ENCODE assay signal across 2 cellular contexts in the genomic region with DNA sequence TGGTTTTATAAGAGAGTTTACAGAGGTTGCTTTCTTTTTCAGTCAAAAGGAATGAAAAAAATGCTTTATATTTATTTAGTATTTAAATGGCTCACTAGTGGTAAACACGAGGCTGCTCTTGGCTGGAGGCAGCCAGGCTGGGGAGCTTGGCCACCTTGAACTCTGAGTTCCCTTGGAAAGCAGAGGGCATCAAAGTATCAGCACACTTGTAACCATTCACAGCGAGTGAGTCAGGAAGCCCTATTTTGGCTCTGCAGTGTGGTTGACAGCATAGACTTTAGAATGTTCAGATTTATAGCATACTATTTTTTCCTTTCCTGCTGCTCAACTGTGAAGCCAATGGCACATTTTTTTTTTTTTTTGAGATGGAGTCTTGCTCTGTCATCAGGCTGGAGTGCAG.
TF ChIP-seq lines count a peak whose summit lies in the region.

No MANE protein-coding gene starts in this region.

TF ChIP-seq in IMR-90, 13 proteins besides CTCF, POLR2A, EP300 and RAD21:
- TF ChIP-seq MXI1 (IDR thresholded peaks at IDR 0.05; ENCODE audit: borderline replicate concordance, low read depth, low read length) (no peak), MAFK (IDR thresholded peaks at IDR 0.05; ENCODE audit: low read depth, low read length) (no peak), CHD1 (IDR thresholded peaks at IDR 0.05; ENCODE audit: low read depth, low read length) (no peak), MAZ (IDR thresholded peaks at IDR 0.05; ENCODE audit: borderline replicate concordance, low read depth, low read length) (no peak), FOS (IDR thresholded peaks at IDR 0.05; ENCODE audit: low read depth, low read length) (0 out of 2 replicates have a peak, but pooled peaks have one; percentile 19), SMC3 (IDR thresholded peaks at IDR 0.05; ENCODE audit: low read depth, low read length) (no peak), BHLHE40 (IDR thresholded peaks at IDR 0.05; ENCODE audit: low read depth, low read length) (peak; percentile 62), CEBPB (IDR thresholded peaks at IDR 0.05; ENCODE audit: low read depth, low read length) (no peak)
- TF ChIP-seq, protein P1, sequence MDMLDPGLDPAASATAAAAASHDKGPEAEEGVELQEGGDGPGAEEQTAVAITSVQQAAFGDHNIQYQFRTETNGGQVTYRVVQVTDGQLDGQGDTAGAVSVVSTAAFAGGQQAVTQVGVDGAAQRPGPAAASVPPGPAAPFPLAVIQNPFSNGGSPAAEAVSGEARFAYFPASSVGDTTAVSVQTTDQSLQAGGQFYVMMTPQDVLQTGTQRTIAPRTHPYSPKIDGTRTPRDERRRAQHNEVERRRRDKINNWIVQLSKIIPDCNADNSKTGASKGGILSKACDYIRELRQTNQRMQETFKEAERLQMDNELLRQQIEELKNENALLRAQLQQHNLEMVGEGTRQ (IDR thresholded peaks at IDR 0.05; ENCODE audit: low read depth, low read length): no peak
- TF ChIP-seq, protein P2, sequence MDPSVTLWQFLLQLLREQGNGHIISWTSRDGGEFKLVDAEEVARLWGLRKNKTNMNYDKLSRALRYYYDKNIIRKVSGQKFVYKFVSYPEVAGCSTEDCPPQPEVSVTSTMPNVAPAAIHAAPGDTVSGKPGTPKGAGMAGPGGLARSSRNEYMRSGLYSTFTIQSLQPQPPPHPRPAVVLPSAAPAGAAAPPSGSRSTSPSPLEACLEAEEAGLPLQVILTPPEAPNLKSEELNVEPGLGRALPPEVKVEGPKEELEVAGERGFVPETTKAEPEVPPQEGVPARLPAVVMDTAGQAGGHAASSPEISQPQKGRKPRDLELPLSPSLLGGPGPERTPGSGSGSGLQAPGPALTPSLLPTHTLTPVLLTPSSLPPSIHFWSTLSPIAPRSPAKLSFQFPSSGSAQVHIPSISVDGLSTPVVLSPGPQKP (IDR thresholded peaks at IDR 0.05; ENCODE audit: borderline replicate concordance, low read depth, low read length): no peak

TF ChIP-seq in HepG2, 621 proteins besides CTCF, POLR2A, EP300 and RAD21:
- TF ChIP-seq BCL6 (CRISPR knock-in tag; IDR thresholded peaks at IDR 0.05) (0 out of 2 replicates have a peak, but pooled peaks have one; percentile 23), ZNF331 (CRISPR knock-in tag; IDR thresholded peaks at IDR 0.05) (peak; percentile 31; the same call in 1 of the 2 replicates), RARA (CRISPR knock-in tag; IDR thresholded peaks at IDR 0.05) (peak; percentile 73), JDP2 (CRISPR knock-in tag; IDR thresholded peaks at IDR 0.05; ENCODE audit: borderline replicate concordance) (no peak), SAP130 (CRISPR knock-in tag; IDR thresholded peaks at IDR 0.05; ENCODE audit: low read depth) (peak; percentile 41; the same call in 1 of the 2 replicates)
- TF ChIP-seq, protein P3, sequence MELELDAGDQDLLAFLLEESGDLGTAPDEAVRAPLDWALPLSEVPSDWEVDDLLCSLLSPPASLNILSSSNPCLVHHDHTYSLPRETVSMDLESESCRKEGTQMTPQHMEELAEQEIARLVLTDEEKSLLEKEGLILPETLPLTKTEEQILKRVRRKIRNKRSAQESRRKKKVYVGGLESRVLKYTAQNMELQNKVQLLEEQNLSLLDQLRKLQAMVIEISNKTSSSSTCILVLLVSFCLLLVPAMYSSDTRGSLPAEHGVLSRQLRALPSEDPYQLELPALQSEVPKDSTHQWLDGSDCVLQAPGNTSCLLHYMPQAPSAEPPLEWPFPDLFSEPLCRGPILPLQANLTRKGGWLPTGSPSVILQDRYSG (CRISPR knock-in tag; IDR thresholded peaks at IDR 0.05): no peak
- TF ChIP-seq, protein P4, sequence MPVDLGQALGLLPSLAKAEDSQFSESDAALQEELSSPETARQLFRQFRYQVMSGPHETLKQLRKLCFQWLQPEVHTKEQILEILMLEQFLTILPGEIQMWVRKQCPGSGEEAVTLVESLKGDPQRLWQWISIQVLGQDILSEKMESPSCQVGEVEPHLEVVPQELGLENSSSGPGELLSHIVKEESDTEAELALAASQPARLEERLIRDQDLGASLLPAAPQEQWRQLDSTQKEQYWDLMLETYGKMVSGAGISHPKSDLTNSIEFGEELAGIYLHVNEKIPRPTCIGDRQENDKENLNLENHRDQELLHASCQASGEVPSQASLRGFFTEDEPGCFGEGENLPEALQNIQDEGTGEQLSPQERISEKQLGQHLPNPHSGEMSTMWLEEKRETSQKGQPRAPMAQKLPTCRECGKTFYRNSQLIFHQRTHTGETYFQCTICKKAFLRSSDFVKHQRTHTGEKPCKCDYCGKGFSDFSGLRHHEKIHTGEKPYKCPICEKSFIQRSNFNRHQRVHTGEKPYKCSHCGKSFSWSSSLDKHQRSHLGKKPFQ (CRISPR knock-in tag; IDR thresholded peaks at IDR 0.05; ENCODE audit: insufficient replicate concordance): no peak
- TF ChIP-seq, protein P5, sequence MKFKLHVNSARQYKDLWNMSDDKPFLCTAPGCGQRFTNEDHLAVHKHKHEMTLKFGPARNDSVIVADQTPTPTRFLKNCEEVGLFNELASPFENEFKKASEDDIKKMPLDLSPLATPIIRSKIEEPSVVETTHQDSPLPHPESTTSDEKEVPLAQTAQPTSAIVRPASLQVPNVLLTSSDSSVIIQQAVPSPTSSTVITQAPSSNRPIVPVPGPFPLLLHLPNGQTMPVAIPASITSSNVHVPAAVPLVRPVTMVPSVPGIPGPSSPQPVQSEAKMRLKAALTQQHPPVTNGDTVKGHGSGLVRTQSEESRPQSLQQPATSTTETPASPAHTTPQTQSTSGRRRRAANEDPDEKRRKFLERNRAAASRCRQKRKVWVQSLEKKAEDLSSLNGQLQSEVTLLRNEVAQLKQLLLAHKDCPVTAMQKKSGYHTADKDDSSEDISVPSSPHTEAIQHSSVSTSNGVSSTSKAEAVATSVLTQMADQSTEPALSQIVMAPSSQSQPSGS (CRISPR knock-in tag; IDR thresholded peaks at IDR 0.05): no peak
- TF ChIP-seq, protein P6, sequence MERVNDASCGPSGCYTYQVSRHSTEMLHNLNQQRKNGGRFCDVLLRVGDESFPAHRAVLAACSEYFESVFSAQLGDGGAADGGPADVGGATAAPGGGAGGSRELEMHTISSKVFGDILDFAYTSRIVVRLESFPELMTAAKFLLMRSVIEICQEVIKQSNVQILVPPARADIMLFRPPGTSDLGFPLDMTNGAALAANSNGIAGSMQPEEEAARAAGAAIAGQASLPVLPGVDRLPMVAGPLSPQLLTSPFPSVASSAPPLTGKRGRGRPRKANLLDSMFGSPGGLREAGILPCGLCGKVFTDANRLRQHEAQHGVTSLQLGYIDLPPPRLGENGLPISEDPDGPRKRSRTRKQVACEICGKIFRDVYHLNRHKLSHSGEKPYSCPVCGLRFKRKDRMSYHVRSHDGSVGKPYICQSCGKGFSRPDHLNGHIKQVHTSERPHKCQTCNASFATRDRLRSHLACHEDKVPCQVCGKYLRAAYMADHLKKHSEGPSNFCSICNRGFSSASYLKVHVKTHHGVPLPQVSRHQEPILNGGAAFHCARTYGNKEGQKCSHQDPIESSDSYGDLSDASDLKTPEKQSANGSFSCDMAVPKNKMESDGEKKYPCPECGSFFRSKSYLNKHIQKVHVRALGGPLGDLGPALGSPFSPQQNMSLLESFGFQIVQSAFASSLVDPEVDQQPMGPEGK (CRISPR knock-in tag; IDR thresholded peaks at IDR 0.05): no peak
